15 cellular contexts compared by ENCODE assay signal in the genomic region with DNA sequence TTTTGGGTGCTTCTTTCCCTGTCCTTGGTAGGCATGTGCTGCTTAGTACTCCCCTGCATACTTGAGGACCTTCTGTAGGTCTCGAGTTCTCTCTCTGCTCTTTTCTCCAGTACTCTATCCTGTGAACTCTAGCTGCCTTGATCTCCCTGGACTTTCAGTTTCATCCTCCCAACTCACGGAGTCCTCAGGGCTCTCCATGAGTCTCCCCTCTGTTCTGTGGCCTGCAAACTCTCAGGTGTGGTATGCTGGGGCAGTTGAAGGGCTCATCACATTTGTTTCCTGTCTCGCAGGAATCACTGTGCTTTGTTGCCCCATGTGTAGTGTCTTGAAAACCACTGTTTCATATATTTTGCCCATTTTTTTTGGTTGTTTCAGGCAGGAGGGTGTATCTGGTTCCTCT. TPM values are rescaled to one million over a fixed set of nuclear protein-coding genes. Genes with fewer than 3 reads are reported as not detected.
A peak's percentile ranks its signal among the peaks of the same experiment; 100 is the strongest.
DNase-seq lines count a peak whose midpoint lies in the region; FAIRE-seq and TF ChIP-seq lines count a peak whose summit lies in the region.
"Had no signal": no experiment of that assay in that cellular context is flagged by ENCODE, and none has a peak within 500 bp of the region (broad histone marks: within the 10 kb centered on the region; RNA-seq: fewer than 3 reads in every experiment).

No MANE protein-coding gene starts in this region.

- H3K27ac Mint-ChIP-seq in activated CD4-positive, alpha-beta T cell treated with anti-CD3 and anti-CD28 coated beads, Interleukin-2, amount 10 ng/mL, durations not matched to agents 7 days and 5 days: peak overlapping the region; percentile 72
- no peak overlapping the region for H3K27ac Mint-ChIP-seq in astrocyte (ENCODE audit: unreplicated experiment)
- peak overlapping the region; percentile 12 for H3K27ac Mint-ChIP-seq in progenitor cell of endocrine pancreas
- H3K27ac Mint-ChIP-seq: GM23338 had no signal

- no peak overlapping the region for H3K27ac ChIP-seq in Karpas-422 (ENCODE audit: low read length)
- H3K27ac ChIP-seq in astrocyte (ENCODE audit: low read depth, low read length): no peak overlapping the region

- no peak for DNase-seq in activated CD4-positive, alpha-beta T cell treated with anti-CD3 and anti-CD28 coated beads, Interleukin-2, amount 10 ng/mL, durations not matched to agents 7 days and 5 days
- no peak for DNase-seq in activated CD4-positive, alpha-beta T cell treated with anti-CD3 and anti-CD28 coated beads, Interleukin-2, amount 50 U/mL, for 1 hour
- DNase-seq in Karpas-422: no peak
- no peak for DNase-seq in astrocyte (ENCODE audit: low read depth)
- no peak for DNase-seq in progenitor cell of endocrine pancreas (ENCODE audit: low spot score, unreplicated experiment)
- DNase-seq in inferior parietal cortex (ENCODE audit: extremely low spot score): no peak
- DNase-seq in medulla oblongata (ENCODE audit: extremely low spot score): no peak
- DNase-seq in LoVo (ENCODE audit: low spot score): no peak
- DNase-seq: aorta; left ventricle myocardium superior; SHP77; stimulated activated CD4-positive, alpha-beta T cell treated with anti-CD3 and anti-CD28 coated beads, Interleukin-2, amount 100 ng/mL, for 48 hours had no signal

- CTCF ChIA-PET in activated CD4-positive, alpha-beta T cell treated with anti-CD3 and anti-CD28 coated beads, Interleukin-2, amount 10 ng/mL, durations not matched to agents 7 days and 5 days (lab: Charles Lee): interaction anchor here (1.1 to 3.7 kb wide), 3 partner anchors 13 to 69 kb away, joined by 3 to 26 read pairs (median 3); no protein-coding TSS in a partner anchor

- H3K9me3 ChIP-seq in Karpas-422 (ENCODE audit: low read length) (no peaks in the 10 kb centered on the region), astrocyte (ENCODE audit: insufficient read depth, low read depth, low read length) (no peaks in the 10 kb centered on the region)
- H3K9me3 ChIP-seq: right atrium auricular region had no signal

- H3K9ac ChIP-seq in Karpas-422 (ENCODE audit: low read length): peak overlapping the region; percentile 6; the same call in 1 of the 2 replicates
- H3K9ac ChIP-seq in astrocyte (ENCODE audit: low read length): no peak overlapping the region

- peaks cover 46% of the 10 kb centered on the region for H3K79me2 ChIP-seq in Karpas-422 (ENCODE audit: low read length)
- H3K79me2 ChIP-seq in astrocyte (ENCODE audit: insufficient read depth, low read length): peaks cover 53% of the 10 kb centered on the region

- H3K4me2 ChIP-seq in Karpas-422 (ENCODE audit: low read depth, low read length, poor library complexity, severe bottlenecking) (no peak overlapping the region), astrocyte (ENCODE audit: low read length) (no peak overlapping the region)
- H3K4me2 ChIP-seq: GM23338 had no signal

- H3K4me1 Mint-ChIP-seq in activated CD4-positive, alpha-beta T cell treated with anti-CD3 and anti-CD28 coated beads, Interleukin-2, amount 10 ng/mL, durations not matched to agents 7 days and 5 days: peaks cover 56% of the 10 kb centered on the region
- H3K4me1 Mint-ChIP-seq in astrocyte (ENCODE audit: low read depth, unreplicated experiment) (peaks cover 21% of the 10 kb centered on the region), progenitor cell of endocrine pancreas (ENCODE audit: low read depth) (peaks cover 14% of the 10 kb centered on the region)

- no peak overlapping the region for H3K4me3 Mint-ChIP-seq in activated CD4-positive, alpha-beta T cell treated with anti-CD3 and anti-CD28 coated beads, Interleukin-2, amount 10 ng/mL, durations not matched to agents 7 days and 5 days
- peak overlapping the region; percentile 21 for H3K4me3 Mint-ChIP-seq in astrocyte (ENCODE audit: unreplicated experiment)
- H3K4me3 Mint-ChIP-seq in progenitor cell of endocrine pancreas (ENCODE audit: low read depth): no peak overlapping the region
- H3K4me3 Mint-ChIP-seq: GM23338 had no signal

- TF ChIP-seq CTCF in astrocyte (IDR thresholded peaks at IDR 0.05; ENCODE audit: insufficient read depth, low read depth, low read length) (no peak), progenitor cell of endocrine pancreas (IDR thresholded peaks at IDR 0.05; ENCODE audit: unreplicated experiment) (no peak)

- H2AFZ ChIP-seq in Karpas-422 (ENCODE audit: low read length) (no peak overlapping the region), astrocyte (ENCODE audit: low read depth, low read length) (no peak overlapping the region)
- H2AFZ ChIP-seq: GM23338 had no signal

- H3K4me3 ChIP-seq in Karpas-422 (ENCODE audit: low read length) (no peak overlapping the region), astrocyte (ENCODE audit: insufficient read depth, low read depth, low read length) (no peak overlapping the region)
- H3K4me3 ChIP-seq: GM23338, right atrium auricular region had no signal

- peaks cover 36% of the 10 kb centered on the region for H3K4me1 ChIP-seq in Karpas-422 (ENCODE audit: low read length)
- H3K4me1 ChIP-seq in astrocyte (ENCODE audit: insufficient read depth, low read length): peaks cover 21% of the 10 kb centered on the region

- peaks cover 70% of the 10 kb centered on the region for H3K36me3 Mint-ChIP-seq in activated CD4-positive, alpha-beta T cell treated with anti-CD3 and anti-CD28 coated beads, Interleukin-2, amount 10 ng/mL, durations not matched to agents 7 days and 5 days (ENCODE audit: low read depth)
- H3K36me3 Mint-ChIP-seq in astrocyte (ENCODE audit: low read depth, unreplicated experiment) (peaks cover 20% of the 10 kb centered on the region), progenitor cell of endocrine pancreas (ENCODE audit: insufficient read depth) (peaks cover 36% of the 10 kb centered on the region)

- peaks cover 2% of the 10 kb centered on the region for H3K9me3 Mint-ChIP-seq in activated CD4-positive, alpha-beta T cell treated with anti-CD3 and anti-CD28 coated beads, Interleukin-2, amount 10 ng/mL, durations not matched to agents 7 days and 5 days
- H3K9me3 Mint-ChIP-seq in astrocyte (ENCODE audit: unreplicated experiment) (no peaks in the 10 kb centered on the region), progenitor cell of endocrine pancreas (ENCODE audit: low read depth) (no peaks in the 10 kb centered on the region)
- H3K9me3 Mint-ChIP-seq: GM23338 had no signal

- no peaks in the 10 kb centered on the region for H3K9me2 ChIP-seq in Karpas-422 (replicated peaks; ENCODE audit: insufficient read depth, low read length)

- peaks cover 48% of the 10 kb centered on the region for H3K36me3 ChIP-seq in Karpas-422 (ENCODE audit: insufficient read depth, low read length)
- peaks cover 64% of the 10 kb centered on the region for H3K36me3 ChIP-seq in astrocyte (ENCODE audit: insufficient read depth, low read length)

- H4K20me1 ChIP-seq in Karpas-422 (ENCODE audit: insufficient read depth, low read depth, low read length) (no peaks in the 10 kb centered on the region), astrocyte (ENCODE audit: insufficient read depth, low read length) (peaks cover 61% of the 10 kb centered on the region)

- FAIRE-seq in astrocyte (lab: Jason Lieb, UNC): no peak
- FAIRE-seq: urothelium cell line had no signal

- H3K27me3 ChIP-seq in Karpas-422 (ENCODE audit: low read length) (no peaks in the 10 kb centered on the region), astrocyte (ENCODE audit: insufficient read depth, low read length) (no peaks in the 10 kb centered on the region)
- H3K27me3 ChIP-seq: right atrium auricular region had no signal

- POLR2A ChIA-PET in activated CD4-positive, alpha-beta T cell treated with anti-CD3 and anti-CD28 coated beads, Interleukin-2, amount 10 ng/mL, durations not matched to agents 7 days and 5 days (lab: Charles Lee): no interaction called here

- no peaks in the 10 kb centered on the region for H3K27me3 Mint-ChIP-seq in activated CD4-positive, alpha-beta T cell treated with anti-CD3 and anti-CD28 coated beads, Interleukin-2, amount 10 ng/mL, durations not matched to agents 7 days and 5 days
- no peaks in the 10 kb centered on the region for H3K27me3 Mint-ChIP-seq in astrocyte (ENCODE audit: low read depth, unreplicated experiment)
- no peaks in the 10 kb centered on the region for H3K27me3 Mint-ChIP-seq in progenitor cell of endocrine pancreas

RNA-seq across cellular contexts. Expression of a gene that starts 3.3 kb away (rescaled TPM):
- 100 to 1,000 TPM; 109 TPM for total RNA-seq in activated CD4-positive, alpha-beta T cell treated with anti-CD3 and anti-CD28 coated beads, Interleukin-2, amount 10 ng/mL, durations not matched to agents 7 days and 5 days
- 60.5 and 81.1 TPM in 2 replicates for total RNA-seq in Karpas-422 (2014; rRNA removed; shearing (Covaris generic); ENCODE audit: low replicate concordance)
- total RNA-seq in astrocyte (86.0 and 86.9 TPM in 2 replicates), progenitor cell of endocrine pancreas (68.3 and 72.3 TPM in 2 replicates)

RNA-seq across cellular contexts. Expression of a gene that starts 14.6 kb away (rescaled TPM):
- 100 to 1,000 TPM; 217 to 223 TPM for total RNA-seq in activated CD4-positive, alpha-beta T cell treated with anti-CD3 and anti-CD28 coated beads, Interleukin-2, amount 10 ng/mL, durations not matched to agents 7 days and 5 days
- 89.0 and 166 TPM in 2 replicates for total RNA-seq in Karpas-422 (2014; rRNA removed; shearing (Covaris generic); ENCODE audit: low replicate concordance)
- total RNA-seq in astrocyte (169 and 170 TPM in 2 replicates), progenitor cell of endocrine pancreas (211 and 216 TPM in 2 replicates)

RNA-seq across cellular contexts. Expression of a gene that starts 17.8 kb away (rescaled TPM):
- not detected for total RNA-seq in activated CD4-positive, alpha-beta T cell treated with anti-CD3 and anti-CD28 coated beads, Interleukin-2, amount 10 ng/mL, durations not matched to agents 7 days and 5 days
- total RNA-seq in Karpas-422 (2014; rRNA removed; shearing (Covaris generic); ENCODE audit: low replicate concordance): not detected in 2 replicates
- total RNA-seq in astrocyte: 0.46 and 0.61 TPM in 2 replicates
- 3.9 and 4.8 TPM in 2 replicates for total RNA-seq in progenitor cell of endocrine pancreas
- total RNA-seq: aorta had no signal

RNA-seq across cellular contexts. Expression of a gene that starts 40.5 kb away (rescaled TPM):
- total RNA-seq in activated CD4-positive, alpha-beta T cell treated with anti-CD3 and anti-CD28 coated beads, Interleukin-2, amount 10 ng/mL, durations not matched to agents 7 days and 5 days: not detected
- total RNA-seq in Karpas-422 (2014; rRNA removed; shearing (Covaris generic); ENCODE audit: low replicate concordance): not detected in 2 replicates
- total RNA-seq in astrocyte (0.45 TPM in 1 of 2 replicates, not detected in the other), progenitor cell of endocrine pancreas (not detected in 2 replicates)
- total RNA-seq: GM23338, left ventricle myocardium superior, right atrium auricular region had no signal

RNA-seq across cellular contexts. Expression of a gene that starts 54.9 kb away (rescaled TPM):
- not detected for total RNA-seq in activated CD4-positive, alpha-beta T cell treated with anti-CD3 and anti-CD28 coated beads, Interleukin-2, amount 10 ng/mL, durations not matched to agents 7 days and 5 days
- not detected in 2 replicates for total RNA-seq in Karpas-422 (2014; rRNA removed; shearing (Covaris generic); ENCODE audit: low replicate concordance)
- not detected in 2 replicates for total RNA-seq in astrocyte
- not detected in 2 replicates for total RNA-seq in progenitor cell of endocrine pancreas
- total RNA-seq: left ventricle myocardium superior had no signal
